Comparison of ENCODE assay signal across 28 cellular contexts in the genomic region with DNA sequence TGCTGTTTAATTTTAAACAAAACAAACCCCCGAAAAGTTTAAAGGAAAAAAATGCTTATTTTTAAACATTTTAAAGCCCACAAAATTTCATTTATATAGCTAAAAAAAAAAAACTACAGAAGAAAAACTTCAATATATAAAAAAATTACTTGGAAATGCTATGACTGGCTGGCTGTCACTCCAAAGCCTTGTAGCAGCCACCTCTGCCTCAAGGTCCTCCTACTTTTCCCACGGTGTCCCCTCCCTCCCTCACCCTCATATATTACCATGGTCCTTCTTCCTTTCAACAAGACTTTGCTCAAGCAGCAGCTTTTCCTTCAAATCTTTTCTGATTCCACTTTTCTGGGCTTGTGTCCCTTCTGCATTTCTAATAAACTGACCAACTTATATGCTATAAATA.
DNase-seq lines count a peak whose midpoint lies in the region; ATAC-seq, FAIRE-seq and TF ChIP-seq lines count a peak whose summit lies in the region.
"Had no signal": no experiment of that assay in that cellular context is flagged by ENCODE, and none has a peak within 500 bp of the region (broad histone marks: within the 10 kb centered on the region; RNA-seq: fewer than 3 reads in every experiment).

No MANE protein-coding gene starts in this region.

- ATAC-seq in activated CD8-positive, alpha-beta T cell treated with anti-CD3 and anti-CD28 coated beads for 36 hours = no peak
- ATAC-seq in activated CD8-positive, alpha-beta T cell treated with anti-CD3 and anti-CD28 coated beads, Interleukin-2, amount 10 ng/mL, durations not matched to agents 7 days and 5 days = no peak
- peak; percentile 67 for ATAC-seq in GM21825 (IDR thresholded peaks at IDR 0.05; ENCODE audit: unreplicated experiment)
- peak; percentile 55 for ATAC-seq in HG03432 (IDR thresholded peaks at IDR 0.05; ENCODE audit: unreplicated experiment)
- ATAC-seq: esophagus mucosa, gastrocnemius medialis, HCT116, HepG2, SK-N-SH treated with all-trans-retinoic acid at 6 μM for 48 hours had no signal

- in situ Hi-C loops in KBM-7 (cut with MboI; ENCODE audit: low pct_unique_long_range_greater_than_20kb, low sequenced_read_pairs) = no loop called here

- FAIRE-seq in urothelium cell line (lab: Jason Lieb, UNC) = no peak
- FAIRE-seq: GM12892, HepG2 had no signal

- no peak for TF ChIP-seq CTCF in activated CD8-positive, alpha-beta T cell treated with anti-CD3 and anti-CD28 coated beads for 36 hours (IDR thresholded peaks at IDR 0.05)

- DNase-seq in activated CD8-positive, alpha-beta T cell treated with anti-CD3 and anti-CD28 coated beads for 36 hours = peak; percentile 10
- no peak for DNase-seq in activated CD8-positive, alpha-beta T cell treated with anti-CD3 and anti-CD28 coated beads, Interleukin-2, amount 10 ng/mL, durations not matched to agents 7 days and 5 days
- DNase-seq in urothelium cell line (ENCODE audit: low spot score) (peak; percentile 4), HCEC 1CT (no peak), NCI-H1930 (lab: John Stamatoyannopoulos, UW) (no peak), KBM-7 (no peak)
- DNase-seq: activated B cell treated with CpG ODN at 0.5 μM for 24 hours; activated CD8-positive, alpha-beta memory T cell treated with anti-CD3 and anti-CD28 coated beads for 24 hours; activated T-cell treated with anti-CD3 and anti-CD28 coated beads, Interleukin-2, amount 50 U/mL, for 48 hours; DMS79; effector CD4-positive, alpha-beta T cell; gastrocnemius medialis; hypothalamus; kidney glomerular epithelial cell; NCI-H1417; NCI-H2107; NCI-H510A treated with DMSO at 0.1 percent for 48 hours; spleen; stimulated activated CD4-positive, alpha-beta T cell treated with anti-CD3 and anti-CD28 coated beads, Interleukin-4, amount 100 ng/mL, for 4 hours; upper lobe of left lung had no signal

- CTCF ChIA-PET in activated CD8-positive, alpha-beta T cell treated with anti-CD3 and anti-CD28 coated beads for 36 hours (lab: Charles Lee) = interaction anchor here (1.5 kb wide), 1 partner anchor 12 kb away, joined by 3 read pairs; no protein-coding TSS in a partner anchor
- CTCF ChIA-PET in activated CD8-positive, alpha-beta T cell treated with anti-CD3 and anti-CD28 coated beads, Interleukin-2, amount 10 ng/mL, durations not matched to agents 7 days and 5 days (lab: Charles Lee) = interaction anchor here (0.9 kb wide), 1 partner anchor 25 kb away, joined by 3 read pairs; no protein-coding TSS in a partner anchor

- H3K4me3 Mint-ChIP-seq in activated CD8-positive, alpha-beta T cell treated with anti-CD3 and anti-CD28 coated beads for 36 hours = no peak overlapping the region
- H3K4me3 Mint-ChIP-seq in activated CD8-positive, alpha-beta T cell treated with anti-CD3 and anti-CD28 coated beads, Interleukin-2, amount 10 ng/mL, durations not matched to agents 7 days and 5 days = no peak overlapping the region
- H3K4me3 Mint-ChIP-seq: activated B cell treated with CpG ODN at 0.5 μM for 24 hours; activated naive CD4-positive, alpha-beta T cell treated with anti-CD3 and anti-CD28 coated beads, Interleukin-2, amount 50 U/mL, for 24 hours had no signal

- H3K36me3 Mint-ChIP-seq in activated CD8-positive, alpha-beta T cell treated with anti-CD3 and anti-CD28 coated beads for 36 hours (ENCODE audit: low read depth) = peaks cover 11% of the 10 kb centered on the region
- no peaks in the 10 kb centered on the region for H3K36me3 Mint-ChIP-seq in activated CD8-positive, alpha-beta T cell treated with anti-CD3 and anti-CD28 coated beads, Interleukin-2, amount 10 ng/mL, durations not matched to agents 7 days and 5 days (ENCODE audit: low read depth)

- H3K27me3 Mint-ChIP-seq in activated CD8-positive, alpha-beta T cell treated with anti-CD3 and anti-CD28 coated beads for 36 hours = no peaks in the 10 kb centered on the region
- no peaks in the 10 kb centered on the region for H3K27me3 Mint-ChIP-seq in activated CD8-positive, alpha-beta T cell treated with anti-CD3 and anti-CD28 coated beads, Interleukin-2, amount 10 ng/mL, durations not matched to agents 7 days and 5 days (ENCODE audit: low read depth)
- H3K27me3 Mint-ChIP-seq: activated B cell treated with CpG ODN at 0.5 μM for 24 hours; activated naive CD4-positive, alpha-beta T cell treated with anti-CD3 and anti-CD28 coated beads, Interleukin-2, amount 50 U/mL, for 24 hours had no signal

- no peak overlapping the region for H3K27ac Mint-ChIP-seq in activated CD8-positive, alpha-beta T cell treated with anti-CD3 and anti-CD28 coated beads for 36 hours
- no peak overlapping the region for H3K27ac Mint-ChIP-seq in activated CD8-positive, alpha-beta T cell treated with anti-CD3 and anti-CD28 coated beads, Interleukin-2, amount 10 ng/mL, durations not matched to agents 7 days and 5 days
- H3K27ac Mint-ChIP-seq: activated B cell treated with CpG ODN at 0.5 μM for 24 hours; activated naive CD4-positive, alpha-beta T cell treated with anti-CD3 and anti-CD28 coated beads, Interleukin-2, amount 50 U/mL, for 24 hours had no signal

- intact Hi-C loops in activated CD8-positive, alpha-beta T cell treated with anti-CD3 and anti-CD28 coated beads for 36 hours (cut with micrococcal nuclease) = no loop called here

- H3K9me3 Mint-ChIP-seq in activated CD8-positive, alpha-beta T cell treated with anti-CD3 and anti-CD28 coated beads for 36 hours = peaks cover 4% of the 10 kb centered on the region
- H3K9me3 Mint-ChIP-seq in activated CD8-positive, alpha-beta T cell treated with anti-CD3 and anti-CD28 coated beads, Interleukin-2, amount 10 ng/mL, durations not matched to agents 7 days and 5 days (ENCODE audit: insufficient read depth) = no peaks in the 10 kb centered on the region
- H3K9me3 Mint-ChIP-seq: activated naive CD4-positive, alpha-beta T cell treated with anti-CD3 and anti-CD28 coated beads, Interleukin-2, amount 50 U/mL, for 24 hours had no signal

- peaks cover 9% of the 10 kb centered on the region for H3K4me1 Mint-ChIP-seq in activated CD8-positive, alpha-beta T cell treated with anti-CD3 and anti-CD28 coated beads for 36 hours (ENCODE audit: low read depth)
- no peaks in the 10 kb centered on the region for H3K4me1 Mint-ChIP-seq in activated CD8-positive, alpha-beta T cell treated with anti-CD3 and anti-CD28 coated beads, Interleukin-2, amount 10 ng/mL, durations not matched to agents 7 days and 5 days (ENCODE audit: low read depth)
- H3K4me1 Mint-ChIP-seq: activated B cell treated with CpG ODN at 0.5 μM for 24 hours had no signal

- POLR2A ChIA-PET in activated CD8-positive, alpha-beta T cell treated with anti-CD3 and anti-CD28 coated beads for 36 hours (lab: Charles Lee) = no interaction called here
- POLR2A ChIA-PET in activated CD8-positive, alpha-beta T cell treated with anti-CD3 and anti-CD28 coated beads, Interleukin-2, amount 10 ng/mL, durations not matched to agents 7 days and 5 days (lab: Charles Lee) = no interaction called here

Comparison
In these comparisons a context has a peak if more than half of its experiments do, and no peak if none do; other contexts are left out.
1. DNase-seq: peak in activated CD8-positive, alpha-beta T cell treated with anti-CD3 and anti-CD28 coated beads for 36 hours (single experiment) and urothelium cell line (single experiment); none in activated CD8-positive, alpha-beta T cell treated with anti-CD3 and anti-CD28 coated beads, Interleukin-2, amount 10 ng/mL, durations not matched to agents 7 days and 5 days (single experiment), HCEC 1CT (single experiment), NCI-H1930 (0 of 2) and KBM-7 (single experiment).
2. ATAC-seq: peak in GM21825 (single experiment) and HG03432 (single experiment); none in activated CD8-positive, alpha-beta T cell treated with anti-CD3 and anti-CD28 coated beads for 36 hours (single experiment) and activated CD8-positive, alpha-beta T cell treated with anti-CD3 and anti-CD28 coated beads, Interleukin-2, amount 10 ng/mL, durations not matched to agents 7 days and 5 days (single experiment).